21 cellular contexts compared by ENCODE assay signal in genomic region chr14:95387826-95388445, GRCh38.
DNase-seq lines count a peak whose midpoint lies in the region; ATAC-seq and TF ChIP-seq lines count a peak whose summit lies in the region.
"Had no signal": no experiment of that assay in that cellular context is flagged by ENCODE, and none has a peak within 500 bp of the region (broad histone marks: within the 10 kb centered on the region; RNA-seq: fewer than 3 reads in every experiment).

No MANE protein-coding gene starts in this region.

- peak overlapping the region; percentile 80 to 84 for H3K27ac ChIP-seq in tibial artery
- H3K27ac ChIP-seq: KMS-11 had no signal

- H3K9me3 ChIP-seq in tibial artery, result no peaks in the 10 kb centered on the region

- no peak for TF ChIP-seq CTCF in tibial artery (IDR thresholded peaks at IDR 0.05)

- peaks cover 10% of the 10 kb centered on the region for H3K27me3 Mint-ChIP-seq in activated CD8-positive, alpha-beta memory T cell treated with anti-CD3 and anti-CD28 coated beads, Interleukin-2, amount 10 ng/mL, durations not matched to agents 7 days and 5 days

- H3K4me3 Mint-ChIP-seq in activated CD8-positive, alpha-beta memory T cell treated with anti-CD3 and anti-CD28 coated beads, Interleukin-2, amount 10 ng/mL, durations not matched to agents 7 days and 5 days, result no peak overlapping the region
- H3K4me3 Mint-ChIP-seq: CD14-positive monocyte had no signal

- no peak overlapping the region for H3K27ac Mint-ChIP-seq in activated CD8-positive, alpha-beta memory T cell treated with anti-CD3 and anti-CD28 coated beads, Interleukin-2, amount 10 ng/mL, durations not matched to agents 7 days and 5 days

- peaks cover 0 to 33% (median 16%) of the 10 kb centered on the region in 4 donors for H3K4me1 ChIP-seq in tibial artery

- CTCF ChIA-PET in activated CD8-positive, alpha-beta memory T cell treated with anti-CD3 and anti-CD28 coated beads, Interleukin-2, amount 10 ng/mL, durations not matched to agents 7 days and 5 days (lab: Charles Lee), result no interaction called here

- no peak for ATAC-seq in activated CD8-positive, alpha-beta memory T cell treated with anti-CD3 and anti-CD28 coated beads, Interleukin-2, amount 10 ng/mL, durations not matched to agents 7 days and 5 days
- no peak for ATAC-seq in HG03196 (IDR thresholded peaks at IDR 0.05; ENCODE audit: unreplicated experiment)

- H3K4me1 Mint-ChIP-seq in activated CD8-positive, alpha-beta memory T cell treated with anti-CD3 and anti-CD28 coated beads, Interleukin-2, amount 10 ng/mL, durations not matched to agents 7 days and 5 days, result no peaks in the 10 kb centered on the region

- no peaks in the 10 kb centered on the region for H3K9me3 Mint-ChIP-seq in activated CD8-positive, alpha-beta memory T cell treated with anti-CD3 and anti-CD28 coated beads, Interleukin-2, amount 10 ng/mL, durations not matched to agents 7 days and 5 days (ENCODE audit: low read depth)

- no peaks in the 10 kb centered on the region for H3K36me3 Mint-ChIP-seq in activated CD8-positive, alpha-beta memory T cell treated with anti-CD3 and anti-CD28 coated beads, Interleukin-2, amount 10 ng/mL, durations not matched to agents 7 days and 5 days
- H3K36me3 Mint-ChIP-seq: CD14-positive monocyte had no signal

- DNase-seq in activated CD8-positive, alpha-beta memory T cell treated with anti-CD3 and anti-CD28 coated beads, Interleukin-2, amount 10 ng/mL, durations not matched to agents 7 days and 5 days, result peak; percentile 5
- no peak for DNase-seq in activated CD8-positive, alpha-beta memory T cell treated with anti-CD3 and anti-CD28 coated beads, Interleukin-2, amount 50 U/mL, for 48 hours
- DNase-seq in NCI-H82 treated with DMSO at 0.1 percent for 48 hours (lab: John Stamatoyannopoulos, UW; ENCODE audit: unreplicated experiment), result peak; percentile 88
- DNase-seq in myocyte (ENCODE audit: low read depth), result peak; percentile 57
- DNase-seq in tibial artery, result no peak
- no peak for DNase-seq in dermis blood vessel endothelial cell
- no peak for DNase-seq in COR-L47 (lab: John Stamatoyannopoulos, UW)
- DNase-seq: 8988T, AML-193, DMS79, IMR-90, MV-4-11, NCI-H1105 treated with DMSO at 0.1 percent for 48 hours, NCI-H1694, NCI-H2081, NCI-H2171 treated with DMSO at 0.1 percent for 48 hours, NCI-H524 treated with DMSO at 0.1 percent for 48 hours, SHP77 had no signal

- H3K4me3 ChIP-seq in tibial artery, result no peak overlapping the region

- no peaks in the 10 kb centered on the region for H3K36me3 ChIP-seq in tibial artery

- intact Hi-C loops in tibial artery (cut with DNase I; ENCODE audit: low total_unique reads), result no loop called here

- H3K27me3 ChIP-seq in tibial artery, result no peaks in the 10 kb centered on the region

Comparison
In these comparisons a context has a peak if more than half of its experiments do, and no peak if none do; other contexts are left out.
1. DNase-seq: peak in activated CD8-positive, alpha-beta memory T cell treated with anti-CD3 and anti-CD28 coated beads, Interleukin-2, amount 10 ng/mL, durations not matched to agents 7 days and 5 days (single experiment), NCI-H82 treated with DMSO at 0.1 percent for 48 hours (single experiment) and myocyte (single experiment); none in activated CD8-positive, alpha-beta memory T cell treated with anti-CD3 and anti-CD28 coated beads, Interleukin-2, amount 50 U/mL, for 48 hours (single experiment), tibial artery (0 of 2), dermis blood vessel endothelial cell (single experiment) and COR-L47 (single experiment).